1 cellular context compared by ENCODE assay signal in the genomic region with DNA sequence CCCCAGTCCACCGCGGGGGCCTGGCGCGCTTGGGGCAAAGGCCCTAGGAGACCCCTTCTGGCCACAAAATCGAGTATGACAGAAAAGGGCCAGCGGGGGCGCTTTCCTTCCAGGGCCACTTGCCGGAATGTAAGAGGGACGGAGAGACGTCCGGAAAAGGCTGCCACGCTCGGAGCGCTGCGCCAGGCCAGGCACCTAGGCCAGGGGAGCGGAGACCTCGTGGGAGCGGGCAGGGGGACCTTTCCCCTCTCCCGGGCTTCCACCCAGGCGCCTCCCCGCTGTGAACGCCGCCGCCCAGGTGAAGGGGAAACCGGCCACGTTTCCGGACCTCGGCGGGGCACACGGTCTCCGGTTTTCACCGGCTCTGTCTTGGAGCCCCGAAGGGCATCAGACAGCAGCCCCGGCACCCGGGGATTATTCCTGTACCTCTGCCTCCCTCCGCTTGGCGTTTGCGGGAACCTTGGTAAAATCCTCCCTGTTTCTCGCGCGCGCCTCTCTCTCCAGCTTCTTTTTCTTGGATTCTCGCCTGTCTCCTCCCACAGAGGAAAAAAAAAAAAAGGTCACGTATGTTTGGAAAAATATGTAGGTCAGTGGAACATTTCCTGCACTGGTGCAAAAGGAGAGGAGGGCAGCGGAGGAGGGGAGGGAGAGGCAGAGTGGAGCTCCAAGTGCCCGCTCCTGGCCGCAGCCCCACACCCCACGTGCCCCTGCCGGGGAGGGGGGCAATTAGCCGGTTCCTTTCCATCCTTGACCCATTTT.
TF ChIP-seq lines count a peak whose summit lies in the region.

No MANE protein-coding gene starts in this region.

TF ChIP-seq in SK-N-SH, 30 proteins besides CTCF, POLR2A, EP300 and RAD21 (continued from another document):
- peak; percentile 65 for TF ChIP-seq NFIC (IDR thresholded peaks at IDR 0.05; ENCODE audit: borderline replicate concordance)
